ENCODE assay signal across 12 cellular contexts in genomic region chr9:107214381-107214780, GRCh38.
"Had no signal": no experiment of that assay in that cellular context is flagged by ENCODE, and none has a peak within 500 bp of the region (broad histone marks: within the 10 kb centered on the region; RNA-seq: fewer than 3 reads in every experiment).

No MANE protein-coding gene starts in this region.

- H3K9me3 ChIP-seq: adrenal gland, colonic mucosa, ovary, thoracic aorta had no signal

- H3K27me3 ChIP-seq: adrenal gland, colonic mucosa, ovary had no signal

- H3K4me1 ChIP-seq: adrenal gland, colonic mucosa had no signal

- H3K27ac ChIP-seq: adrenal gland, colonic mucosa, ovary, thoracic aorta had no signal

- ATAC-seq: left ventricle myocardium superior had no signal

- H3K4me3 ChIP-seq: adrenal gland, colonic mucosa, ovary, thoracic aorta had no signal

- DNase-seq: activated CD4-positive, alpha-beta T cell treated with anti-CD3 and anti-CD28 coated beads for 1 hour; activated CD4-positive, alpha-beta T cell treated with anti-CD3 and anti-CD28 coated beads, Interleukin-2, amount 50 U/mL, for 4 hours; activated naive CD4-positive, alpha-beta T cell treated with anti-CD3 and anti-CD28 coated beads, Interleukin-2, amount 50 U/mL, for 16 hours; activated T-cell treated with anti-CD3 and anti-CD28 coated beads, Interleukin-2, amount 50 U/mL, for 24 hours; caudate nucleus; colonic mucosa; glutamatergic neuron; hypothalamus; left ventricle myocardium superior; ovary had no signal

- H3K36me3 ChIP-seq: adrenal gland, colonic mucosa, ovary, thoracic aorta had no signal
